In genomic region chr2:38737925-38738324, GRCh38 we compare ENCODE assay signal across 13 cellular contexts. TPM values are rescaled to one million over a fixed set of nuclear protein-coding genes. Genes with fewer than 3 reads are reported as not detected.
DNase-seq lines count a peak whose midpoint lies in the region; ATAC-seq, FAIRE-seq and TF ChIP-seq lines count a peak whose summit lies in the region.
"Had no signal": no experiment of that assay in that cellular context is flagged by ENCODE, and none has a peak within 500 bp of the region (broad histone marks: within the 10 kb centered on the region; RNA-seq: fewer than 3 reads in every experiment).

No MANE protein-coding gene starts in this region.

- POLR2A ChIA-PET in A673 (lab: Charles Lee; ENCODE audit: low non-redundant PET) = interaction anchor here (1.2 kb wide), 1 partner anchor 13 kb away, joined by 24 read pairs; the partner anchor contains the start of gene SRSF7

- intact Hi-C loops in A673 (cut with micrococcal nuclease; ENCODE audit: unreplicated experiment) = loop anchor here (1.0 to 5.0 kb wide), 3 partner anchors 36 to 195 kb away; partner anchors contain the start of gene HNRNPLL

- TF ChIP-seq POLR2A in GM12891 (IDR thresholded peaks at IDR 0.05; ENCODE audit: low read depth, low read length) = no peak

- H3K79me2 ChIP-seq in neural progenitor cell (ENCODE audit: low read depth) = peaks cover 37% of the 10 kb centered on the region

- peaks cover 20% of the 10 kb centered on the region for H3K4me1 Mint-ChIP-seq in neural progenitor cell

- H3K9me3 Mint-ChIP-seq in neural progenitor cell = peaks cover 10% of the 10 kb centered on the region

- no peak overlapping the region for H3K27ac Mint-ChIP-seq in neural progenitor cell

- peaks cover 6% of the 10 kb centered on the region for H3K27me3 Mint-ChIP-seq in neural progenitor cell (ENCODE audit: insufficient read depth, low read depth)

- DNase-seq in A673 (ENCODE audit: low spot score) = no peak
- DNase-seq in HL-60 (ENCODE audit: low read depth in 1 of 2, low spot score in 1 of 2) = no peak
- DNase-seq in neural progenitor cell (ENCODE audit: low spot score) = no peak
- no peak for DNase-seq in ACHN
- no peak for DNase-seq in NCI-H2107 (lab: John Stamatoyannopoulos, UW)
- DNase-seq in left lobe of liver (ENCODE audit: low spot score) = no peak
- no peak for DNase-seq in GM12891 (ENCODE audit: insufficient read length, low spot score)
- DNase-seq: AML-193, DMS79 treated with DMSO at 0.1 percent for 48 hours, NCI-H1092 treated with DMSO at 0.1 percent for 48 hours, pancreas, PC-9 had no signal

- H3K4me3 Mint-ChIP-seq in neural progenitor cell = peak overlapping the region; percentile 1

- CTCF ChIA-PET in A673 (lab: Charles Lee) = interaction anchor here (1.3 kb wide), 1 partner anchor 156 kb away, joined by 5 read pairs; no protein-coding TSS in a partner anchor

- no peak for FAIRE-seq in GM12891 (lab: Jason Lieb, UNC)

- in situ Hi-C loops in ACHN (cut with HindIII; ENCODE audit: low pct_ligation_motif_present, low pct_unique_long_range_greater_than_20kb, low sequenced_read_pairs) = loop anchor here (25.0 kb wide), 1 partner anchor 151 kb away; no protein-coding TSS in a partner anchor

- H3K4me2 ChIP-seq in neural progenitor cell = no peak overlapping the region
- H3K4me2 ChIP-seq: PC-9 had no signal

- H3K27ac ChIP-seq in A673 (ENCODE audit: low read depth, low read length, poor library complexity, severe bottlenecking) (peak overlapping the region; percentile 98), HL-60 (replicated peaks) (peak overlapping the region; percentile 48), duodenal mucosa (ENCODE audit: low read depth, low read length) (peak overlapping the region; percentile 46), neural progenitor cell (no peak overlapping the region)
- H3K27ac ChIP-seq: pancreas, PC-9 had no signal

- no peak for TF ChIP-seq CTCF in A673 (conservative IDR thresholded peaks at IDR 0.05; ENCODE audit: low read depth, low read length)
- no peak for TF ChIP-seq CTCF in HL-60 (IDR thresholded peaks at IDR 0.05; ENCODE audit: insufficient read depth, low read length)
- no peak for TF ChIP-seq CTCF in neural progenitor cell (IDR thresholded peaks at IDR 0.05)

- no peak overlapping the region for H2AFZ ChIP-seq in neural progenitor cell (replicated peaks)
- H2AFZ ChIP-seq: PC-9 had no signal

- ATAC-seq in left lobe of liver = no peak

- H3K9me3 ChIP-seq in A673 (ENCODE audit: low read depth, low read length, poor library complexity, severe bottlenecking) (peaks cover 10% of the 10 kb centered on the region), duodenal mucosa (ENCODE audit: control insufficient read depth in 1 of 2, low read length in 2 of 2) (no peaks in the 10 kb centered on the region), neural progenitor cell (ENCODE audit: low read depth) (no peaks in the 10 kb centered on the region)
- H3K9me3 ChIP-seq: pancreas had no signal

- BruUV-seq in A673 (replicated peaks; lab: Mats Ljungman, UMichigan) = no TSS peak

- peaks cover 23% of the 10 kb centered on the region for H4K20me1 ChIP-seq in neural progenitor cell (ENCODE audit: low read depth)

- H3K27me3 ChIP-seq in A673 (replicated peaks; ENCODE audit: insufficient read depth, low read depth, low read length, poor library complexity) = no peaks in the 10 kb centered on the region
- no peaks in the 10 kb centered on the region for H3K27me3 ChIP-seq in HL-60 (ENCODE audit: insufficient read depth, poor library complexity, severe bottlenecking)
- no peaks in the 10 kb centered on the region for H3K27me3 ChIP-seq in duodenal mucosa (ENCODE audit: control insufficient read depth in 1 of 2, insufficient read depth in 2 of 2, low read length in 2 of 2)
- H3K27me3 ChIP-seq in neural progenitor cell = no peaks in the 10 kb centered on the region
- H3K27me3 ChIP-seq: pancreas had no signal

- peak overlapping the region in 1 of 2 donors; percentile 15 for H3K9ac ChIP-seq in duodenal mucosa (ENCODE audit: low read depth in 1 of 2, low read length in 2 of 2)
- no peak overlapping the region for H3K9ac ChIP-seq in neural progenitor cell

- H3K36me3 ChIP-seq in A673 (ENCODE audit: insufficient read depth, low read length, poor library complexity, severe bottlenecking) (peaks cover 42% of the 10 kb centered on the region), duodenal mucosa (ENCODE audit: control insufficient read depth in 1 of 2, insufficient read depth in 2 of 2, low read length in 2 of 2) (peaks cover 3 to 26% of the 10 kb centered on the region in 2 donors), neural progenitor cell (peaks cover 9% of the 10 kb centered on the region)
- H3K36me3 ChIP-seq: pancreas had no signal

- H3F3A ChIP-seq in neural progenitor cell (ENCODE audit: low read depth) = peaks cover 46% of the 10 kb centered on the region

- peaks cover 47% of the 10 kb centered on the region for H3K36me3 Mint-ChIP-seq in neural progenitor cell

- peaks cover 37% of the 10 kb centered on the region for H3K4me1 ChIP-seq in A673 (ENCODE audit: insufficient read depth, low read length, poor library complexity, severe bottlenecking)
- H3K4me1 ChIP-seq in duodenal mucosa (ENCODE audit: control insufficient read depth in 1 of 2, insufficient read depth in 2 of 2, low read length in 2 of 2) = peaks cover 30 to 44% of the 10 kb centered on the region in 2 donors
- H3K4me1 ChIP-seq in neural progenitor cell = no peaks in the 10 kb centered on the region

- H3K4me3 ChIP-seq in A673 (ENCODE audit: low read depth, low read length, poor library complexity, severe bottlenecking) = no peak overlapping the region
- no peak overlapping the region for H3K4me3 ChIP-seq in HL-60 (replicated peaks; ENCODE audit: insufficient read depth, low read length)
- H3K4me3 ChIP-seq in duodenal mucosa (ENCODE audit: low read depth in 1 of 2, low read length in 2 of 2) = no peak overlapping the region
- no peak overlapping the region for H3K4me3 ChIP-seq in neural progenitor cell
- H3K4me3 ChIP-seq: pancreas, PC-9 had no signal

TF ChIP-seq in GM12891, 5 proteins besides CTCF, POLR2A, EP300 and RAD21:
- no peak for TF ChIP-seq POU2F2 (IDR thresholded peaks at IDR 0.05; ENCODE audit: low read depth, low read length)
- TF ChIP-seq SPI1 (IDR thresholded peaks at IDR 0.05; ENCODE audit: low read depth, low read length) = no peak
- no peak for TF ChIP-seq POLR2AphosphoS5 (IDR thresholded peaks at IDR 0.05; ENCODE audit: low read depth, low read length)
- TF ChIP-seq PAX5 (IDR thresholded peaks at IDR 0.05; ENCODE audit: insufficient read depth, low read length, severe bottlenecking) = no peak
- TF ChIP-seq TAF1 (IDR thresholded peaks at IDR 0.05; ENCODE audit: low read depth, low read length) = no peak
TF ChIP-seq in GM12891: peak in this region for 0.

RNA-seq across cellular contexts. Expression of gene SRSF7, which starts 13.2 kb away (rescaled TPM):
- 320 and 355 TPM in 2 replicates for total RNA-seq in A673 (2021)
- total RNA-seq in neural progenitor cell (ENCODE audit: low replicate concordance) = 275 and 307 TPM in 2 replicates
- 47.8 TPM for total RNA-seq in left lobe of liver
- 278 TPM for polyA plus RNA-seq in GM12891 (2012; ENCODE audit: low read depth, missing spikeins)

RNA-seq across cellular contexts. Expression of gene GEMIN6, which starts 40.1 kb away (rescaled TPM):
- total RNA-seq in A673 (2021) (27.9 and 31.1 TPM in 2 replicates), neural progenitor cell (ENCODE audit: low replicate concordance) (14.0 and 21.4 TPM in 2 replicates), left lobe of liver (9.7 TPM)
- 13.5 TPM for polyA plus RNA-seq in GM12891 (2012; ENCODE audit: low read depth, missing spikeins)
